Comparison of ENCODE assay signal across 33 cellular contexts in genomic region chr5:167869125-167869524, GRCh38.
"Had no signal": no experiment of that assay in that cellular context is flagged by ENCODE, and none has a peak within 500 bp of the region (broad histone marks: within the 10 kb centered on the region; RNA-seq: fewer than 3 reads in every experiment).

No MANE protein-coding gene starts in this region.

- H3K9me3 ChIP-seq: adrenal gland, ascending aorta, body of pancreas, breast epithelium, colonic mucosa had no signal

- H3K4me3 ChIP-seq: adrenal gland, ascending aorta, body of pancreas, breast epithelium, cardiac muscle cell, colonic mucosa had no signal

- ATAC-seq: activated naive CD4-positive, alpha-beta T cell treated with anti-CD3 and anti-CD28 coated beads, Interleukin-2, amount 50 U/mL, for 72 hours; activated naive CD8-positive, alpha-beta T cell treated with anti-CD3 and anti-CD28 coated beads, Interleukin-2, amount 50 U/mL, for 24 hours; activated T-cell treated with anti-CD3 and anti-CD28 coated beads, Interleukin-2, amount 50 U/mL, for 4 hours; activated T-cell treated with anti-CD3 and anti-CD28 coated beads, Interleukin-2, amount 50 U/mL, for 72 hours; activated T-helper 17 cell treated with anti-CD3 and anti-CD28 coated beads, Interleukin-2, amount 50 U/mL, for 72 hours; body of pancreas had no signal

- DNase-seq: activated effector memory CD4-positive, alpha-beta T cell treated with anti-CD3 and anti-CD28 coated beads, Interleukin-2, amount 50 U/mL, for 16 hours; activated gamma-delta T cell; activated gamma-delta T cell treated with Interleukin-2 at 50 U/mL for 16 hours; activated naive CD4-positive, alpha-beta T cell; activated naive CD4-positive, alpha-beta T cell treated with anti-CD3 and anti-CD28 coated beads for 36 hours; activated naive CD4-positive, alpha-beta T cell treated with anti-CD3 and anti-CD28 coated beads, Interleukin-2, amount 10 ng/mL, durations not matched to agents 7 days and 5 days; activated naive CD4-positive, alpha-beta T cell treated with anti-CD3 and anti-CD28 coated beads, Interleukin-2, amount 50 U/mL, for 16 hours; activated naive CD4-positive, alpha-beta T cell treated with Interleukin-2 at 50 U/mL for 16 hours; activated naive CD8-positive, alpha-beta T cell treated with anti-CD3 and anti-CD28 coated beads for 36 hours; activated naive CD8-positive, alpha-beta T cell treated with anti-CD3 and anti-CD28 coated beads, Interleukin-2, amount 10 ng/mL, durations not matched to agents 7 days and 5 days; activated naive CD8-positive, alpha-beta T cell treated with anti-CD3 and anti-CD28 coated beads, Interleukin-2, amount 50 U/mL, for 24 hours; activated T-cell treated with anti-CD3 and anti-CD28 coated beads, Interleukin-2, amount 50 U/mL, for 4 hours; activated T-cell treated with anti-CD3 and anti-CD28 coated beads, Interleukin-2, amount 50 U/mL, for 48 hours; activated T-cell treated with anti-CD3 and anti-CD28 coated beads, Interleukin-2, amount 50 U/mL, for 72 hours; adrenal gland; amniotic stem cell; amygdala; anterior cingulate cortex; aorta; body of pancreas; brain microvascular endothelial cell; caudate nucleus; central memory CD4-positive, alpha-beta T cell; cerebellar nuclear complex; colonic mucosa had no signal

- H3K4me1 ChIP-seq: adrenal gland, ascending aorta, body of pancreas, breast epithelium, colonic mucosa had no signal

- H3K27me3 ChIP-seq: adrenal gland, ascending aorta, body of pancreas, brain microvascular endothelial cell, breast epithelium, cardiac muscle cell, colonic mucosa had no signal

- FAIRE-seq: astrocyte, bronchial epithelial cell, colon had no signal

- H3K27ac ChIP-seq: adrenal gland, ascending aorta, body of pancreas, brain microvascular endothelial cell, breast epithelium, cardiac muscle cell, colonic mucosa had no signal

- H3K36me3 ChIP-seq: adrenal gland, ascending aorta, brain microvascular endothelial cell, breast epithelium, cardiac muscle cell, colonic mucosa had no signal
